Comparison of ENCODE assay signal across 8 cellular contexts in genomic region chr10:14173706-14174594, GRCh38.
DNase-seq lines count a peak whose midpoint lies in the region; ATAC-seq and TF ChIP-seq lines count a peak whose summit lies in the region.

No MANE protein-coding gene starts in this region.

- H4K5ac ChIP-seq in H9 (ENCODE audit: insufficient read length, low read depth, low read length), result no peak overlapping the region

- no peak overlapping the region for H2BK5ac ChIP-seq in H9 (ENCODE audit: insufficient read length, low read length)

- H4K8ac ChIP-seq in H9 (replicated peaks; ENCODE audit: insufficient read length, low read depth, low read length), result no peak overlapping the region

- H3K4me2 ChIP-seq in H9 (ENCODE audit: insufficient read depth, insufficient read length, low read length), result peak overlapping the region; percentile 76

- H3K27ac ChIP-seq in H9 (ENCODE audit: insufficient read length, low read depth, low read length) (no peak overlapping the region), WERI-Rb-1 (peak overlapping the region; percentile 68)

- H3K4me3 Mint-ChIP-seq in H9, result peak overlapping the region; percentile 79 to 97

- H3K23me2 ChIP-seq in H9 (ENCODE audit: insufficient read length, low read depth, low read length, poor library complexity, severe bottlenecking), result peaks cover 10% of the 10 kb centered on the region

- peaks cover 39% of the 10 kb centered on the region for H3K27me3 Mint-ChIP-seq in H9 (ENCODE audit: low read depth)

- no CpG with 5 or more reads among the region's 32 CpGs for WGBS in H9 (ENCODE audit: extremely low coverage, insufficient read length, low lambda C conversion rate)

- H3K23ac ChIP-seq in H9 (ENCODE audit: insufficient read length, low read depth, low read length), result no peak overlapping the region

- peak overlapping the region; percentile 8; the same call in 1 of the 2 replicates for H3K14ac ChIP-seq in H9 (ENCODE audit: insufficient read depth, low read length)

- no peaks in the 10 kb centered on the region for H3K36me3 ChIP-seq in WERI-Rb-1

- peaks cover 3% of the 10 kb centered on the region; the same call in 1 of the 2 replicates for H3K4me1 ChIP-seq in H9 (ENCODE audit: insufficient read depth, low read length)

- H3K56ac ChIP-seq in H9 (ENCODE audit: insufficient read length, low read depth, low read length), result no peak overlapping the region

- H3K9me3 Mint-ChIP-seq in H9, result no peaks in the 10 kb centered on the region

- peak overlapping the region; percentile 82 for H2AFZ ChIP-seq in H9 (ENCODE audit: low read length)

- no peak overlapping the region for H3K18ac ChIP-seq in H9 (ENCODE audit: insufficient read length, low read depth, low read length)

- H3T11ph ChIP-seq in H9 (ENCODE audit: low read length), result no peak overlapping the region

- H2BK12ac ChIP-seq in H9 (ENCODE audit: insufficient read length, low read depth, low read length), result no peak overlapping the region

- H3K4ac ChIP-seq in H9 (ENCODE audit: low read depth, low read length), result no peak overlapping the region

- H3K79me1 ChIP-seq in H9 (ENCODE audit: insufficient read depth, low read depth, low read length, poor library complexity, severe bottlenecking), result no peaks in the 10 kb centered on the region

- no peak overlapping the region for H4K91ac ChIP-seq in H9 (ENCODE audit: insufficient read length, low read depth, low read length)

- H3K27ac Mint-ChIP-seq in H9, result peak overlapping the region in 2 of 3 experiments; percentile 8 to 18; a peak in 4 of 7 replicates

- H2BK120ac ChIP-seq in H9 (ENCODE audit: low read depth, low read length, poor library complexity, severe bottlenecking), result no peak overlapping the region

- peak overlapping the region; percentile 37 for H3K9ac ChIP-seq in H9 (ENCODE audit: extremely low read depth, insufficient read length, low read length)

- peaks cover 17 to 23% of the 10 kb centered on the region in 2 experiments for H3K4me1 Mint-ChIP-seq in H9

- ATAC-seq in GM21526 (IDR thresholded peaks at IDR 0.05; ENCODE audit: low FRiP score, unreplicated experiment), result no peak

- no peaks in the 10 kb centered on the region for H3K79me2 ChIP-seq in H9 (ENCODE audit: insufficient read depth, low read length)

- no peaks in the 10 kb centered on the region for H3K9me3 ChIP-seq in H9 (ENCODE audit: control insufficient read depth, low read depth, low read length)
- no peaks in the 10 kb centered on the region for H3K9me3 ChIP-seq in WERI-Rb-1 (ENCODE audit: severe bottlenecking)

- no peak overlapping the region for H2AK5ac ChIP-seq in H9 (ENCODE audit: insufficient read length, low read length)

- no peaks in the 10 kb centered on the region for H4K20me1 ChIP-seq in H9 (ENCODE audit: control insufficient read depth, insufficient read depth, insufficient read length)

- DNase-seq in A172 (ENCODE audit: low spot score) (peak; percentile 33), H9 (peak; percentile 44), WERI-Rb-1 (peak; percentile 33), fibroblast of pulmonary artery (ENCODE audit: low read depth) (no peak), occipital lobe (lab: John Stamatoyannopoulos, UW) (peak; percentile 27), GM19240 (ENCODE audit: insufficient read length, low spot score) (no peak)
- DNase-seq in activated effector memory CD4-positive, alpha-beta T cell treated with Interleukin-2 at 50 U/mL for 16 hours, result no peak

- H3K4me3 ChIP-seq in WERI-Rb-1 (ENCODE audit: low read depth, low read length), result peak overlapping the region; percentile 62
- H3K4me3 ChIP-seq in fibroblast of pulmonary artery (replicated peaks; ENCODE audit: low read depth, low read length), result peak overlapping the region; percentile 49

- no peak for TF ChIP-seq CTCF in H9 (conservative IDR thresholded peaks at IDR 0.05)
- no peak for TF ChIP-seq CTCF in WERI-Rb-1 (IDR thresholded peaks at IDR 0.05; ENCODE audit: low read depth, low read length)
- no peak for TF ChIP-seq CTCF in fibroblast of pulmonary artery (IDR thresholded peaks at IDR 0.05; ENCODE audit: low read length, missing control alignments)

- H3K27me3 ChIP-seq in H9 (ENCODE audit: insufficient read depth, low read length) (no peaks in the 10 kb centered on the region; the same call in 1 of the 2 replicates), WERI-Rb-1 (ENCODE audit: insufficient read depth, low read depth, severe bottlenecking) (no peaks in the 10 kb centered on the region)

- H2BK20ac ChIP-seq in H9 (ENCODE audit: low read depth, low read length, poor library complexity, severe bottlenecking), result no peak overlapping the region

- H3K36me3 Mint-ChIP-seq in H9 (ENCODE audit: insufficient read depth in 1 of 3, low read depth in 3 of 3), result no peaks in the 10 kb centered on the region

- H2BK15ac ChIP-seq in H9 (ENCODE audit: low read depth, low read length), result no peak overlapping the region

Comparison
In these comparisons a context has a peak if more than half of its experiments do, and no peak if none do; other contexts are left out.
1. DNase-seq: peak in A172 (single experiment), H9 (single experiment), WERI-Rb-1 (single experiment) and occipital lobe (single experiment); none in fibroblast of pulmonary artery (single experiment), GM19240 (single experiment) and activated effector memory CD4-positive, alpha-beta T cell treated with Interleukin-2 at 50 U/mL for 16 hours (single experiment).